Comparison of ENCODE assay signal across 8 cellular contexts in the genomic region with DNA sequence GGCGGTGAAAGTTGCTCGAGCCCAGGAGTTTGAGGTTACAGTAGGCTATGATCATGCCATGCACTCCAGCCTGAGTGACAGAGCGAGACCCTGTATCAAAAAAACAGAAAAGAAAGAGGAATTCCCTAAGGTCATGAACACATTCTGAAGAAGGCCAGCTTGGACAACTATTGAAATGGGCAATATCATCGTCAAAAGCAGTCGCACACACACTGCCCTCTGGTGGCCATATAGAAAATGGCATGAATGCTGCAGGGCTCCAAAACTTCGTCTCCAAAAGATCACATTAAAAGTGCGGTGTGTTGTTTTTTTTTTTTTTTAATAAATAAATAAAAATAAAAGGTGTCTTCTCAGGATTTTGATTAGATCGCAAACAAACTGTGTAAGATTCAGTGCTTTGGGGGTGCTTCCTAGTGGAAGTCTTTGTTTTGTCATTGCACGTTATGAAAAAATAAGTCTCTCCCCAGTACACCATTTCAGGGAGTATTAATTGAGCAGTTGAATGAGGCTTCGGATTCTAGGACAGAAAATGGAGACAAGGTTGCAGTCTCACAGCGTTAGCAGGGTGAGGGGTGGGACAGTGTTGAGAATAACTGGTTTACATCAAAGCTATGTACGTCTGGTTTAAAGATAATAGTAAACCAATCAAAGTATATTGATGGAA.
DNase-seq lines count a peak whose midpoint lies in the region; ATAC-seq, FAIRE-seq and TF ChIP-seq lines count a peak whose summit lies in the region.

No MANE protein-coding gene starts in this region.

- CTCF ChIA-PET in A673 (lab: Charles Lee) = interaction anchor here (0.7 kb wide), 1 partner anchor 22 kb away, joined by 5 read pairs; no protein-coding TSS in a partner anchor

- peaks cover 1% of the 10 kb centered on the region for H3K27me3 ChIP-seq in A673 (replicated peaks; ENCODE audit: insufficient read depth, low read depth, low read length, poor library complexity)
- peaks cover 41% of the 10 kb centered on the region for H3K27me3 ChIP-seq in transverse colon
- no peaks in the 10 kb centered on the region for H3K27me3 ChIP-seq in aorta (ENCODE audit: control insufficient read depth in 1 of 2, insufficient read depth in 2 of 2, low read length in 1 of 2)

- intact Hi-C loops in A673 (cut with micrococcal nuclease; ENCODE audit: unreplicated experiment) = no loop called here
- intact Hi-C loops in transverse colon (cut with DNase I; ENCODE audit: low total_unique reads) = no loop called here
- intact Hi-C loops in aorta (cut with DNase I) = no loop called here

- FAIRE-seq in GM12891 (lab: Jason Lieb, UNC) = no peak

- no peak for TF ChIP-seq EP300 in transverse colon (IDR thresholded peaks at IDR 0.05; ENCODE audit: low read depth)

- TF ChIP-seq POLR2A in erythroblast (IDR thresholded peaks at IDR 0.05; ENCODE audit: low read length) = no peak
- no peak for TF ChIP-seq POLR2A in transverse colon (IDR thresholded peaks at IDR 0.05)
- no peak for TF ChIP-seq POLR2A in GM12891 (IDR thresholded peaks at IDR 0.05; ENCODE audit: low read depth, low read length)

- WGBS in transverse colon (ENCODE audit: low coverage in 1 of 2), 2 donors = 53 to 60% methylated on average over 12 of the region's 12 CpGs
- WGBS in aorta, 2 donors = 56 to 64% methylated on average over 12 of the region's 12 CpGs

- H3K4me3 ChIP-seq in A673 (ENCODE audit: low read depth, low read length, poor library complexity, severe bottlenecking) = no peak overlapping the region
- H3K4me3 ChIP-seq in transverse colon = no peak overlapping the region
- no peak overlapping the region for H3K4me3 ChIP-seq in aorta (ENCODE audit: low read length in 2 of 2)

- in situ Hi-C loops in transverse colon (cut with MboI; ENCODE audit: low pct_ligation_motif_present in 1 of 4, low pct_unique_long_range_greater_than_20kb in 1 of 4, low sequenced_read_pairs in 3 of 4) = no loop called here

- H3K27ac ChIP-seq in A673 (ENCODE audit: low read depth, low read length, poor library complexity, severe bottlenecking) (no peak overlapping the region), transverse colon (no peak overlapping the region), aorta (ENCODE audit: low read depth in 1 of 2, low read length in 2 of 2) (no peak overlapping the region)

- peak; percentile 3 for DNase-seq in A673 (ENCODE audit: low spot score)
- peak; percentile 57 for DNase-seq in ELR (ENCODE audit: low read depth)
- DNase-seq in NCI-H82 treated with DMSO at 0.1 percent for 48 hours (lab: John Stamatoyannopoulos, UW; ENCODE audit: unreplicated experiment) = peak; percentile 34
- peak; percentile 6 to 41 for DNase-seq in erythroblast (lab: John Stamatoyannopoulos, UW)
- DNase-seq in transverse colon = no peak
- no peak for DNase-seq in GM12891 (ENCODE audit: insufficient read length, low spot score)
- DNase-seq in SHP77 treated with DMSO at 0.1 percent for 48 hours (lab: John Stamatoyannopoulos, UW) = no peak
- no peak for DNase-seq in aorta

- no peak for ATAC-seq in aorta (ENCODE audit: low FRiP score)

- H3K9me3 ChIP-seq in A673 (ENCODE audit: low read depth, low read length, poor library complexity, severe bottlenecking) (no peaks in the 10 kb centered on the region), transverse colon (no peaks in the 10 kb centered on the region), aorta (ENCODE audit: control insufficient read depth, low read length) (peaks cover 2% of the 10 kb centered on the region)

- no peaks in the 10 kb centered on the region for H3K36me3 ChIP-seq in A673 (ENCODE audit: insufficient read depth, low read length, poor library complexity, severe bottlenecking)
- no peaks in the 10 kb centered on the region for H3K36me3 ChIP-seq in transverse colon
- H3K36me3 ChIP-seq in aorta (ENCODE audit: control insufficient read depth in 1 of 2, insufficient read depth in 2 of 2, low read length in 1 of 2) = no peaks in the 10 kb centered on the region

- no peaks in the 10 kb centered on the region for H3K4me1 ChIP-seq in A673 (ENCODE audit: insufficient read depth, low read length, poor library complexity, severe bottlenecking)
- H3K4me1 ChIP-seq in transverse colon = peaks cover 0 to 8% (median 4%) of the 10 kb centered on the region in 4 donors
- no peaks in the 10 kb centered on the region for H3K4me1 ChIP-seq in aorta (ENCODE audit: control insufficient read depth in 1 of 2, insufficient read depth in 2 of 2, low read length in 2 of 2)

- no TSS peak for BruUV-seq in A673 (replicated peaks; lab: Mats Ljungman, UMichigan)

- POLR2A ChIA-PET in A673 (lab: Charles Lee; ENCODE audit: low non-redundant PET) = no interaction called here

- TF ChIP-seq CTCF in A673 (conservative IDR thresholded peaks at IDR 0.05; ENCODE audit: low read depth, low read length) = peak; percentile 66
- peak; percentile 37 to 78 (median 63) for TF ChIP-seq CTCF in transverse colon (IDR thresholded peaks at IDR 0.05)

TF ChIP-seq in GM12891, 5 proteins besides CTCF, POLR2A, EP300 and RAD21:
- TF ChIP-seq SPI1 (IDR thresholded peaks at IDR 0.05; ENCODE audit: low read depth, low read length) (no peak), POLR2AphosphoS5 (IDR thresholded peaks at IDR 0.05; ENCODE audit: low read depth, low read length) (no peak), POU2F2 (IDR thresholded peaks at IDR 0.05; ENCODE audit: low read depth, low read length) (no peak), TAF1 (IDR thresholded peaks at IDR 0.05; ENCODE audit: low read depth, low read length) (no peak), PAX5 (IDR thresholded peaks at IDR 0.05; ENCODE audit: insufficient read depth, low read length, severe bottlenecking) (no peak)
TF ChIP-seq in GM12891: peak in this region for 0.

Comparison
In these comparisons a context has a peak if more than half of its experiments do, and no peak if none do; other contexts are left out.
1. DNase-seq: peak in A673 (single experiment), ELR (single experiment), NCI-H82 treated with DMSO at 0.1 percent for 48 hours (single experiment) and erythroblast (2 of 2); none in transverse colon (single experiment), GM12891 (single experiment), SHP77 treated with DMSO at 0.1 percent for 48 hours (single experiment) and aorta (0 of 2).